In genomic region chr12:66065146-66065545, GRCh38 we compare ENCODE assay signal across 28 cellular contexts.
DNase-seq lines count a peak whose midpoint lies in the region; TF ChIP-seq lines count a peak whose summit lies in the region.
"Had no signal": no experiment of that assay in that cellular context is flagged by ENCODE, and none has a peak within 500 bp of the region (broad histone marks: within the 10 kb centered on the region; RNA-seq: fewer than 3 reads in every experiment).

No MANE protein-coding gene starts in this region.

- peak overlapping the region; percentile 87 for H3K27ac Mint-ChIP-seq in chondrocyte (ENCODE audit: unreplicated experiment)
- H3K27ac Mint-ChIP-seq: activated naive CD4-positive, alpha-beta T cell treated with anti-CD3 and anti-CD28 coated beads for 36 hours; B cell; endodermal cell; WTC11 had no signal

- H3K4me3 ChIP-seq in A673 (ENCODE audit: low read depth, low read length, poor library complexity, severe bottlenecking) (no peak overlapping the region), HFF-Myc (replicated peaks; ENCODE audit: low read depth, low read length) (0 out of 2 replicates have a peak overlapping the region, but pooled peaks have one; percentile 2), dorsolateral prefrontal cortex (no peak overlapping the region)
- H3K4me3 ChIP-seq: breast epithelium, coronary artery, left lung, psoas muscle, testis had no signal

- H3K9me3 Mint-ChIP-seq in chondrocyte (ENCODE audit: low read depth): no peaks in the 10 kb centered on the region
- H3K9me3 Mint-ChIP-seq: activated naive CD4-positive, alpha-beta T cell treated with anti-CD3 and anti-CD28 coated beads for 36 hours; endodermal cell; WTC11 had no signal

- no peak overlapping the region for H3K4me3 Mint-ChIP-seq in chondrocyte (ENCODE audit: unreplicated experiment)
- H3K4me3 Mint-ChIP-seq: activated naive CD4-positive, alpha-beta T cell treated with anti-CD3 and anti-CD28 coated beads for 36 hours; B cell; endodermal cell; WTC11 had no signal

- no peaks in the 10 kb centered on the region for H3K9me3 ChIP-seq in A673 (ENCODE audit: low read depth, low read length, poor library complexity, severe bottlenecking)
- H3K9me3 ChIP-seq: breast epithelium, left lung, neutrophil, psoas muscle, testis had no signal

- CTCF ChIA-PET in A673 (lab: Charles Lee): interaction anchor here (1.4 kb wide), 1 partner anchor 43 kb away, joined by 3 read pairs; no protein-coding TSS in a partner anchor

- peaks cover 72% of the 10 kb centered on the region for H3K4me1 ChIP-seq in A673 (ENCODE audit: insufficient read depth, low read length, poor library complexity, severe bottlenecking)
- H3K4me1 ChIP-seq: breast epithelium, left lung, psoas muscle, testis had no signal

- H3K4me1 Mint-ChIP-seq in chondrocyte (ENCODE audit: low read depth): peaks cover 69% of the 10 kb centered on the region

- BruUV-seq in A673 (replicated peaks; lab: Mats Ljungman, UMichigan): no TSS peak

- POLR2A ChIA-PET in A673 (lab: Charles Lee; ENCODE audit: low non-redundant PET): interaction anchor here (0.7 kb wide), 2 partner anchors 16 to 104 kb away, joined by 3 read pairs; no protein-coding TSS in a partner anchor

- intact Hi-C loops in A673 (cut with micrococcal nuclease; ENCODE audit: unreplicated experiment): loop anchor here (5.0 to 10.0 kb wide), 3 partner anchors 210 to 758 kb away; no protein-coding TSS in a partner anchor
- intact Hi-C loops in dorsolateral prefrontal cortex (cut with DNase I): no loop called here

- H3K27me3 ChIP-seq in A673 (replicated peaks; ENCODE audit: insufficient read depth, low read depth, low read length, poor library complexity): no peaks in the 10 kb centered on the region
- peaks cover 0 to 31% (median 3%) of the 10 kb centered on the region in 45 donors for H3K27me3 ChIP-seq in dorsolateral prefrontal cortex
- H3K27me3 ChIP-seq: breast epithelium, testis had no signal

- DNase-seq in A673 (ENCODE audit: low spot score) (peak; percentile 58), HFF-Myc (ENCODE audit: extremely low read depth, low read depth) (no peak), chondrocyte (ENCODE audit: low spot score) (no peak), iris pigment epithelial cell (ENCODE audit: low read depth) (peak; percentile 49), dorsolateral prefrontal cortex (no peak), NCI-H446 treated with DMSO at 0.1 percent for 48 hours (lab: John Stamatoyannopoulos, UW) (no peak), NCI-H69 (lab: John Stamatoyannopoulos, UW) (no peak)
- DNase-seq in activated CD4-positive, alpha-beta T cell treated with anti-CD3 and anti-CD28 coated beads for 4 hours: no peak
- DNase-seq: activated naive CD4-positive, alpha-beta T cell treated with anti-CD3 and anti-CD28 coated beads for 36 hours; amniotic stem cell; DMS153; endodermal cell; Kasumi-1; left lung; mesendoderm; NCI-H1436; NCI-H2107; psoas muscle; stimulated activated naive CD4-positive, alpha-beta T cell treated with Interleukin-2 at 50 U/mL for 16 hours; SW 1271; T-helper 9 cell; testis had no signal

- no peaks in the 10 kb centered on the region for H3K36me3 Mint-ChIP-seq in chondrocyte (ENCODE audit: low read depth)
- H3K36me3 Mint-ChIP-seq: WTC11 had no signal

- peak overlapping the region; percentile 99 for H3K27ac ChIP-seq in A673 (ENCODE audit: low read depth, low read length, poor library complexity, severe bottlenecking)
- H3K27ac ChIP-seq in dorsolateral prefrontal cortex: no peak overlapping the region
- H3K27ac ChIP-seq: 22Rv1, breast epithelium, coronary artery, left lung, neutrophil, psoas muscle, testis had no signal

- no peaks in the 10 kb centered on the region for H3K36me3 ChIP-seq in A673 (ENCODE audit: insufficient read depth, low read length, poor library complexity, severe bottlenecking)
- H3K36me3 ChIP-seq: breast epithelium, left lung, neutrophil had no signal

- H3K27me3 Mint-ChIP-seq in chondrocyte (ENCODE audit: low read depth): no peaks in the 10 kb centered on the region

- TF ChIP-seq CTCF in A673 (conservative IDR thresholded peaks at IDR 0.05; ENCODE audit: low read depth, low read length) (no peak), HFF-Myc (IDR thresholded peaks at IDR 0.05; ENCODE audit: low read depth, low read length, missing control alignments) (no peak), chondrocyte (IDR thresholded peaks at IDR 0.05) (no peak), dorsolateral prefrontal cortex (IDR thresholded peaks at IDR 0.05 in 54 of 56, conservative IDR thresholded peaks at IDR 0.05 in 2 of 56; ENCODE audit: low read depth in 1 of 56, partially characterized antibody in 56 of 56) (no peak)

Comparison
In these comparisons a context has a peak if more than half of its experiments do, and no peak if none do; other contexts are left out.
1. DNase-seq: peak in A673 (single experiment) and iris pigment epithelial cell (single experiment); none in HFF-Myc (single experiment), chondrocyte (single experiment), dorsolateral prefrontal cortex (0 of 10), NCI-H446 treated with DMSO at 0.1 percent for 48 hours (single experiment), NCI-H69 (single experiment) and activated CD4-positive, alpha-beta T cell treated with anti-CD3 and anti-CD28 coated beads for 4 hours (0 of 2).